ENCODE assay signal across 1 cellular context in the genomic region with DNA sequence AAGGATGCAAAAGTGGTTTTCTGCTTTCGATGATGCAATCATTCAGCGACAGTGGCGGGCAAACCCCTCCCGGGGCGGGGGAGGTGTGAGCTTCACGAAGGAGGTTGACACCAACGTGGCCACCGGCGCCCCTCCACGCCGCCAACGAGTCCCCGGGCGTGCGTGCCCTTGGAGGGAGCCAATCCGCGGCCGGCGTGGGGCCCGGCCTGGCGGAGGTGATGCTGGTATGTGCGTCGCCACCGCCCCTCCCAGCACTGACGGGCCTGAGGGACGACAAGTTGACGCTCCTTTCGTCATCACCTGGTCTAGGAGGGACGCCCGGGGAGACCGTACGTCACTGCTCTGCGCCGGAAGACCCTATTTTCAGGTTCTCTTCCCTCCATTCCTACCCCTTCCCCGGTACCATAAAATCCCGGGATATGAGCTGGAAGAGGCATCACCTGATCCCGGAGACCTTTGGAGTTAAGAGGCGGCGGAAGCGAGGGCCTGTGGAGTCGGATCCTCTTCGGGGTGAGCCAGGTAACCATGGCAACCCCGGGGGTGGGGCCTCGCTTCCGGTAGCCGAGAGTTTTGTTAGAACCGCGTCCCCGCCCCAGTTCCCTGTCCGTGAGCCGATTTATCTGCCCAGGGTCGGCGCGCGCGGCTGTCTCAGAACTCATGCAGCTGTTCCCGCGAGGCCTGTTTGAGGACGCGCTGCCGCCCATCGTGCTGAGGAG.
A peak's percentile ranks its signal among the peaks of the same experiment; 100 is the strongest.
TF ChIP-seq lines count a peak whose summit lies in the region.

A gene (minus strand): TSS at position 146 of the 716 bp plus-strand sequence. CDS start 463 bp downstream, outside the sequence.

TF ChIP-seq in GM12878, 131 proteins besides CTCF, POLR2A, EP300 and RAD21 (continued from another document and continues in another):
- TF ChIP-seq, protein P1, sequence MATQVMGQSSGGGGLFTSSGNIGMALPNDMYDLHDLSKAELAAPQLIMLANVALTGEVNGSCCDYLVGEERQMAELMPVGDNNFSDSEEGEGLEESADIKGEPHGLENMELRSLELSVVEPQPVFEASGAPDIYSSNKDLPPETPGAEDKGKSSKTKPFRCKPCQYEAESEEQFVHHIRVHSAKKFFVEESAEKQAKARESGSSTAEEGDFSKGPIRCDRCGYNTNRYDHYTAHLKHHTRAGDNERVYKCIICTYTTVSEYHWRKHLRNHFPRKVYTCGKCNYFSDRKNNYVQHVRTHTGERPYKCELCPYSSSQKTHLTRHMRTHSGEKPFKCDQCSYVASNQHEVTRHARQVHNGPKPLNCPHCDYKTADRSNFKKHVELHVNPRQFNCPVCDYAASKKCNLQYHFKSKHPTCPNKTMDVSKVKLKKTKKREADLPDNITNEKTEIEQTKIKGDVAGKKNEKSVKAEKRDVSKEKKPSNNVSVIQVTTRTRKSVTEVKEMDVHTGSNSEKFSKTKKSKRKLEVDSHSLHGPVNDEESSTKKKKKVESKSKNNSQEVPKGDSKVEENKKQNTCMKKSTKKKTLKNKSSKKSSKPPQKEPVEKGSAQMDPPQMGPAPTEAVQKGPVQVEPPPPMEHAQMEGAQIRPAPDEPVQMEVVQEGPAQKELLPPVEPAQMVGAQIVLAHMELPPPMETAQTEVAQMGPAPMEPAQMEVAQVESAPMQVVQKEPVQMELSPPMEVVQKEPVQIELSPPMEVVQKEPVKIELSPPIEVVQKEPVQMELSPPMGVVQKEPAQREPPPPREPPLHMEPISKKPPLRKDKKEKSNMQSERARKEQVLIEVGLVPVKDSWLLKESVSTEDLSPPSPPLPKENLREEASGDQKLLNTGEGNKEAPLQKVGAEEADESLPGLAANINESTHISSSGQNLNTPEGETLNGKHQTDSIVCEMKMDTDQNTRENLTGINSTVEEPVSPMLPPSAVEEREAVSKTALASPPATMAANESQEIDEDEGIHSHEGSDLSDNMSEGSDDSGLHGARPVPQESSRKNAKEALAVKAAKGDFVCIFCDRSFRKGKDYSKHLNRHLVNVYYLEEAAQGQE (IDR thresholded peaks at IDR 0.05; ENCODE audit: low read depth, low read length), result no peak
- TF ChIP-seq FOXK2 (IDR thresholded peaks at IDR 0.05), result peak; percentile 75
- TF ChIP-seq SPI1 (IDR thresholded peaks at IDR 0.05; ENCODE audit: borderline replicate concordance, insufficient read depth, low read depth, low read length), result peak; percentile 19; the same call in 1 of the 2 replicates
- TF ChIP-seq CREM (IDR thresholded peaks at IDR 0.05; ENCODE audit: low read depth), result peak; percentile 99
- TF ChIP-seq ASH2L (IDR thresholded peaks at IDR 0.05; ENCODE audit: borderline replicate concordance, low read depth), result 0 out of 2 replicates have a peak, but pooled peaks have one; percentile 90
- TF ChIP-seq SMC3 (IDR thresholded peaks at IDR 0.05; ENCODE audit: borderline replicate concordance, low read length), result no peak
- peak; percentile 70; the same call in 1 of the 2 replicates for TF ChIP-seq ZNF207 (IDR thresholded peaks at IDR 0.05; ENCODE audit: borderline replicate concordance)
- TF ChIP-seq CHD2 (IDR thresholded peaks at IDR 0.05; ENCODE audit: borderline replicate concordance, low read depth, low read length), result peak; percentile 76
- TF ChIP-seq CHD4 (IDR thresholded peaks at IDR 0.05), result no peak
- TF ChIP-seq, protein P2, sequence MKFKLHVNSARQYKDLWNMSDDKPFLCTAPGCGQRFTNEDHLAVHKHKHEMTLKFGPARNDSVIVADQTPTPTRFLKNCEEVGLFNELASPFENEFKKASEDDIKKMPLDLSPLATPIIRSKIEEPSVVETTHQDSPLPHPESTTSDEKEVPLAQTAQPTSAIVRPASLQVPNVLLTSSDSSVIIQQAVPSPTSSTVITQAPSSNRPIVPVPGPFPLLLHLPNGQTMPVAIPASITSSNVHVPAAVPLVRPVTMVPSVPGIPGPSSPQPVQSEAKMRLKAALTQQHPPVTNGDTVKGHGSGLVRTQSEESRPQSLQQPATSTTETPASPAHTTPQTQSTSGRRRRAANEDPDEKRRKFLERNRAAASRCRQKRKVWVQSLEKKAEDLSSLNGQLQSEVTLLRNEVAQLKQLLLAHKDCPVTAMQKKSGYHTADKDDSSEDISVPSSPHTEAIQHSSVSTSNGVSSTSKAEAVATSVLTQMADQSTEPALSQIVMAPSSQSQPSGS (IDR thresholded peaks at IDR 0.05; ENCODE audit: low read length), result peak; percentile 96
- TF ChIP-seq JUNB (IDR thresholded peaks at IDR 0.05), result no peak; the same call in 1 of the 2 replicates
- no peak for TF ChIP-seq NR2C2 (IDR thresholded peaks at IDR 0.05; ENCODE audit: borderline replicate concordance, control insufficient read depth, insufficient read length, low read depth)
- no peak for TF ChIP-seq RCOR1 (conservative IDR thresholded peaks at IDR 0.05; ENCODE audit: low read depth, low read length)
- no peak for TF ChIP-seq CBX3 (IDR thresholded peaks at IDR 0.05; ENCODE audit: borderline replicate concordance, low read depth)
- TF ChIP-seq, protein P3, sequence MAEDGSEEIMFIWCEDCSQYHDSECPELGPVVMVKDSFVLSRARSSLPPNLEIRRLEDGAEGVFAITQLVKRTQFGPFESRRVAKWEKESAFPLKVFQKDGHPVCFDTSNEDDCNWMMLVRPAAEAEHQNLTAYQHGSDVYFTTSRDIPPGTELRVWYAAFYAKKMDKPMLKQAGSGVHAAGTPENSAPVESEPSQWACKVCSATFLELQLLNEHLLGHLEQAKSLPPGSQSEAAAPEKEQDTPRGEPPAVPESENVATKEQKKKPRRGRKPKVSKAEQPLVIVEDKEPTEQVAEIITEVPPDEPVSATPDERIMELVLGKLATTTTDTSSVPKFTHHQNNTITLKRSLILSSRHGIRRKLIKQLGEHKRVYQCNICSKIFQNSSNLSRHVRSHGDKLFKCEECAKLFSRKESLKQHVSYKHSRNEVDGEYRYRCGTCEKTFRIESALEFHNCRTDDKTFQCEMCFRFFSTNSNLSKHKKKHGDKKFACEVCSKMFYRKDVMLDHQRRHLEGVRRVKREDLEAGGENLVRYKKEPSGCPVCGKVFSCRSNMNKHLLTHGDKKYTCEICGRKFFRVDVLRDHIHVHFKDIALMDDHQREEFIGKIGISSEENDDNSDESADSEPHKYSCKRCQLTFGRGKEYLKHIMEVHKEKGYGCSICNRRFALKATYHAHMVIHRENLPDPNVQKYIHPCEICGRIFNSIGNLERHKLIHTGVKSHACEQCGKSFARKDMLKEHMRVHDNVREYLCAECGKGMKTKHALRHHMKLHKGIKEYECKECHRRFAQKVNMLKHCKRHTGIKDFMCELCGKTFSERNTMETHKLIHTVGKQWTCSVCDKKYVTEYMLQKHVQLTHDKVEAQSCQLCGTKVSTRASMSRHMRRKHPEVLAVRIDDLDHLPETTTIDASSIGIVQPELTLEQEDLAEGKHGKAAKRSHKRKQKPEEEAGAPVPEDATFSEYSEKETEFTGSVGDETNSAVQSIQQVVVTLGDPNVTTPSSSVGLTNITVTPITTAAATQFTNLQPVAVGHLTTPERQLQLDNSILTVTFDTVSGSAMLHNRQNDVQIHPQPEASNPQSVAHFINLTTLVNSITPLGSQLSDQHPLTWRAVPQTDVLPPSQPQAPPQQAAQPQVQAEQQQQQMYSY (CRISPR knock-in tag; IDR thresholded peaks at IDR 0.05), result no peak
- TF ChIP-seq SIX5 (IDR thresholded peaks at IDR 0.05; ENCODE audit: low read depth, low read length, severe bottlenecking), result no peak
- TF ChIP-seq CBFB (IDR thresholded peaks at IDR 0.05; ENCODE audit: low read depth), result peak; percentile 71; the same call in 1 of the 2 replicates
- TF ChIP-seq, protein P4, sequence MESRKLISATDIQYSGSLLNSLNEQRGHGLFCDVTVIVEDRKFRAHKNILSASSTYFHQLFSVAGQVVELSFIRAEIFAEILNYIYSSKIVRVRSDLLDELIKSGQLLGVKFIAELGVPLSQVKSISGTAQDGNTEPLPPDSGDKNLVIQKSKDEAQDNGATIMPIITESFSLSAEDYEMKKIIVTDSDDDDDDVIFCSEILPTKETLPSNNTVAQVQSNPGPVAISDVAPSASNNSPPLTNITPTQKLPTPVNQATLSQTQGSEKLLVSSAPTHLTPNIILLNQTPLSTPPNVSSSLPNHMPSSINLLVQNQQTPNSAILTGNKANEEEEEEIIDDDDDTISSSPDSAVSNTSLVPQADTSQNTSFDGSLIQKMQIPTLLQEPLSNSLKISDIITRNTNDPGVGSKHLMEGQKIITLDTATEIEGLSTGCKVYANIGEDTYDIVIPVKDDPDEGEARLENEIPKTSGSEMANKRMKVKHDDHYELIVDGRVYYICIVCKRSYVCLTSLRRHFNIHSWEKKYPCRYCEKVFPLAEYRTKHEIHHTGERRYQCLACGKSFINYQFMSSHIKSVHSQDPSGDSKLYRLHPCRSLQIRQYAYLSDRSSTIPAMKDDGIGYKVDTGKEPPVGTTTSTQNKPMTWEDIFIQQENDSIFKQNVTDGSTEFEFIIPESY (IDR thresholded peaks at IDR 0.05), result 0 out of 2 replicates have a peak, but pooled peaks have one; percentile 34
- TF ChIP-seq NR2F1 (conservative IDR thresholded peaks at IDR 0.05), result peak; percentile 46; the same call in 1 of the 2 replicates
- peak; percentile 87 for TF ChIP-seq SIN3A (IDR thresholded peaks at IDR 0.05; ENCODE audit: low read depth, low read length)
- no peak for TF ChIP-seq TBL1XR1 (IDR thresholded peaks at IDR 0.05; ENCODE audit: low read depth, low read length)
- peak; percentile 11; the same call in 1 of the 2 replicates for TF ChIP-seq POLR2AphosphoS2 (IDR thresholded peaks at IDR 0.05; ENCODE audit: low read depth, low read length)
- no peak for TF ChIP-seq FOS (IDR thresholded peaks at IDR 0.05; ENCODE audit: borderline replicate concordance, extremely low read depth, insufficient read length)
- TF ChIP-seq, protein P5, sequence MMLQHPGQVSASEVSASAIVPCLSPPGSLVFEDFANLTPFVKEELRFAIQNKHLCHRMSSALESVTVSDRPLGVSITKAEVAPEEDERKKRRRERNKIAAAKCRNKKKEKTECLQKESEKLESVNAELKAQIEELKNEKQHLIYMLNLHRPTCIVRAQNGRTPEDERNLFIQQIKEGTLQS (IDR thresholded peaks at IDR 0.05; ENCODE audit: borderline replicate concordance, extremely low read depth, low read depth, low read length), result peak; percentile 89; the same call in 1 of the 2 replicates
- TF ChIP-seq, protein P6, sequence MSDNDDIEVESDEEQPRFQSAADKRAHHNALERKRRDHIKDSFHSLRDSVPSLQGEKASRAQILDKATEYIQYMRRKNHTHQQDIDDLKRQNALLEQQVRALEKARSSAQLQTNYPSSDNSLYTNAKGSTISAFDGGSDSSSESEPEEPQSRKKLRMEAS (IDR thresholded peaks at IDR 0.05; ENCODE audit: low read depth, low read length), result peak; percentile 90
- TF ChIP-seq STAT1 (conservative IDR thresholded peaks at IDR 0.05), result 0 out of 2 replicates have a peak, but pooled peaks have one; percentile 41
- TF ChIP-seq, protein P7, sequence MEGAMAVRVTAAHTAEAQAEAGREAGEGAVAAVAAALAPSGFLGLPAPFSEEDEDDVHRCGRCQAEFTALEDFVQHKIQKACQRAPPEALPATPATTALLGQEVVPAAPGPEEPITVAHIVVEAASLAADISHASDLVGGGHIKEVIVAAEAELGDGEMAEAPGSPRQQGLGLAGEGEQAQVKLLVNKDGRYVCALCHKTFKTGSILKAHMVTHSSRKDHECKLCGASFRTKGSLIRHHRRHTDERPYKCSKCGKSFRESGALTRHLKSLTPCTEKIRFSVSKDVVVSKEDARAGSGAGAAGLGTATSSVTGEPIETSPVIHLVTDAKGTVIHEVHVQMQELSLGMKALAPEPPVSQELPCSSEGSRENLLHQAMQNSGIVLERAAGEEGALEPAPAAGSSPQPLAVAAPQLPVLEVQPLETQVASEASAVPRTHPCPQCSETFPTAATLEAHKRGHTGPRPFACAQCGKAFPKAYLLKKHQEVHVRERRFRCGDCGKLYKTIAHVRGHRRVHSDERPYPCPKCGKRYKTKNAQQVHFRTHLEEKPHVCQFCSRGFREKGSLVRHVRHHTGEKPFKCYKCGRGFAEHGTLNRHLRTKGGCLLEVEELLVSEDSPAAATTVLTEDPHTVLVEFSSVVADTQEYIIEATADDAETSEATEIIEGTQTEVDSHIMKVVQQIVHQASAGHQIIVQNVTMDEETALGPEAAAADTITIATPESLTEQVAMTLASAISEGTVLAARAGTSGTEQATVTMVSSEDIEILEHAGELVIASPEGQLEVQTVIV (IDR thresholded peaks at IDR 0.05; ENCODE audit: borderline replicate concordance, partially characterized antibody), result peak; percentile 81
- TF ChIP-seq BCL11A (IDR thresholded peaks at IDR 0.05; ENCODE audit: low read depth, low read length), result no peak; the same call in 1 of the 2 replicates
- TF ChIP-seq RFX5 (IDR thresholded peaks at IDR 0.05; ENCODE audit: low read depth, low read length), result no peak
- TF ChIP-seq ZBED1 (IDR thresholded peaks at IDR 0.05; ENCODE audit: borderline replicate concordance), result peak; percentile 17; the same call in 1 of the 2 replicates
- no peak for TF ChIP-seq TCF7 (IDR thresholded peaks at IDR 0.05; ENCODE audit: borderline replicate concordance)
- TF ChIP-seq GABPA (IDR thresholded peaks at IDR 0.05; ENCODE audit: low read depth), result peak; percentile 91
- TF ChIP-seq IRF4 (IDR thresholded peaks at IDR 0.05; ENCODE audit: low read depth, low read length), result no peak; the same call in 1 of the 2 replicates
- TF ChIP-seq, protein P8, sequence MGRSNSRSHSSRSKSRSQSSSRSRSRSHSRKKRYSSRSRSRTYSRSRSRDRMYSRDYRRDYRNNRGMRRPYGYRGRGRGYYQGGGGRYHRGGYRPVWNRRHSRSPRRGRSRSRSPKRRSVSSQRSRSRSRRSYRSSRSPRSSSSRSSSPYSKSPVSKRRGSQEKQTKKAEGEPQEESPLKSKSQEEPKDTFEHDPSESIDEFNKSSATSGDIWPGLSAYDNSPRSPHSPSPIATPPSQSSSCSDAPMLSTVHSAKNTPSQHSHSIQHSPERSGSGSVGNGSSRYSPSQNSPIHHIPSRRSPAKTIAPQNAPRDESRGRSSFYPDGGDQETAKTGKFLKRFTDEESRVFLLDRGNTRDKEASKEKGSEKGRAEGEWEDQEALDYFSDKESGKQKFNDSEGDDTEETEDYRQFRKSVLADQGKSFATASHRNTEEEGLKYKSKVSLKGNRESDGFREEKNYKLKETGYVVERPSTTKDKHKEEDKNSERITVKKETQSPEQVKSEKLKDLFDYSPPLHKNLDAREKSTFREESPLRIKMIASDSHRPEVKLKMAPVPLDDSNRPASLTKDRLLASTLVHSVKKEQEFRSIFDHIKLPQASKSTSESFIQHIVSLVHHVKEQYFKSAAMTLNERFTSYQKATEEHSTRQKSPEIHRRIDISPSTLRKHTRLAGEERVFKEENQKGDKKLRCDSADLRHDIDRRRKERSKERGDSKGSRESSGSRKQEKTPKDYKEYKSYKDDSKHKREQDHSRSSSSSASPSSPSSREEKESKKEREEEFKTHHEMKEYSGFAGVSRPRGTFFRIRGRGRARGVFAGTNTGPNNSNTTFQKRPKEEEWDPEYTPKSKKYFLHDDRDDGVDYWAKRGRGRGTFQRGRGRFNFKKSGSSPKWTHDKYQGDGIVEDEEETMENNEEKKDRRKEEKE (IDR thresholded peaks at IDR 0.05), result no peak
- TF ChIP-seq BACH1 (IDR thresholded peaks at IDR 0.05; ENCODE audit: borderline replicate concordance), result peak; percentile 68; the same call in 1 of the 2 replicates
- no peak for TF ChIP-seq ZNF384 (IDR thresholded peaks at IDR 0.05; ENCODE audit: borderline replicate concordance, low read depth, low read length)
- TF ChIP-seq, protein P9, sequence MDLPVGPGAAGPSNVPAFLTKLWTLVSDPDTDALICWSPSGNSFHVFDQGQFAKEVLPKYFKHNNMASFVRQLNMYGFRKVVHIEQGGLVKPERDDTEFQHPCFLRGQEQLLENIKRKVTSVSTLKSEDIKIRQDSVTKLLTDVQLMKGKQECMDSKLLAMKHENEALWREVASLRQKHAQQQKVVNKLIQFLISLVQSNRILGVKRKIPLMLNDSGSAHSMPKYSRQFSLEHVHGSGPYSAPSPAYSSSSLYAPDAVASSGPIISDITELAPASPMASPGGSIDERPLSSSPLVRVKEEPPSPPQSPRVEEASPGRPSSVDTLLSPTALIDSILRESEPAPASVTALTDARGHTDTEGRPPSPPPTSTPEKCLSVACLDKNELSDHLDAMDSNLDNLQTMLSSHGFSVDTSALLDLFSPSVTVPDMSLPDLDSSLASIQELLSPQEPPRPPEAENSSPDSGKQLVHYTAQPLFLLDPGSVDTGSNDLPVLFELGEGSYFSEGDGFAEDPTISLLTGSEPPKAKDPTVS (IDR thresholded peaks at IDR 0.05; ENCODE audit: low read depth, low read length), result no peak
